In the genomic region with DNA sequence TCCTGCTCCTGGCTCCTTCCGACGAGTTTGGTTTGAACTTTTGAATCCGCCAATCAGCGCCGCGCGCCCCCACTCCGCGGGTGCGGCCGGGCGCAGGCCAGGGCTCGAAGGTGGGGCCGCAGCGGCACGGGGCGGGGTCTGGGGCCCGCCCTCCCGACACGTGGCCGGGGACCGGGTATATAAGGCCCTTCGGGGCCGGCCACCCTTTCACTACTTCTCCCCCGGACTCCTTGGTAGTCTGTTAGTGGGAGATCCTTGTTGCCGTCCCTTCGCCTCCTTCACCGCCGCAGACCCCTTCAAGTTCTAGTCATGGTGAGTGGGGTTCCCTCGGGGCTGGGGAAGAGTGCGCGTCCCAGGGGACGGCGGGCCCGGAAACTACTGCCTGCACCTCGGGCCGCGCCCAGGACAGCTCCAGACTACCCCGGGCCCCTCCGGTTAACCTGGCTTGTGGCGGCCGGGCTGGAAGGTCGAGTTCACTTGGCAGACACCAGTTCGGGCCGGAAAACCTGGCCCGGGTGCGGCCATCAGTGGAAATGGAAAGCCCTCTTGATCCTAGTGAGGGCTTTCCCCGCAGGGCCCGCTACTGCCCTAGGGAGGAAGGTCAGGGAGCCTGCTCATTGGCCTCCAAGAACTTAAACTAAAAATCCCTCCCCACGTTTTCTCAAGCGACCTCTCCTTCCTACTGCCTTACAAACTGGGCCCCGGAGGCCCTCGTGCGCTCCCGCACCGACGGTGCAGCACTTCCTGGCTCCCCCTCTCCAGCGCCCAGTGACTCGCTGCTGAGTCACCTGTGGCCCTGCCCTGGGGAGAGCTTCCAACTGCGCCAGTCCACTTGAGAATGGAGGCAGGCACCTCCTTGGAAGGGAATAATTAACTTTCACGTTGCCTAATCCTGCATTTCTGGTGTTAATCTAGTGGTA, we compare ENCODE assay signal across 8 cellular contexts.
DNase-seq lines count a peak whose midpoint lies in the region; ATAC-seq and TF ChIP-seq lines count a peak whose summit lies in the region.

A gene (plus strand): TSS at position 210 of the 920 bp plus-strand sequence. CDS start 100 bp downstream, at position 310.

- ATAC-seq in GM18907 (IDR thresholded peaks at IDR 0.05; ENCODE audit: unreplicated experiment), result peak; percentile 86
- peak; percentile 71 for ATAC-seq in HG03139 (IDR thresholded peaks at IDR 0.05; ENCODE audit: unreplicated experiment)

- TF ChIP-seq CTCF in AG04449 (IDR thresholded peaks at IDR 0.05; ENCODE audit: insufficient read depth, low read length, missing control alignments), result no peak

- POLR2A ChIA-PET in AG04449 (lab: Yijun Ruan, JAX), result interaction anchor here (0.6 to 3.9 kb wide), 10 partner anchors 9 to 347 kb away, joined by 3 to 24 read pairs (median 4); a partner anchor contains a TSS

- CTCF ChIA-PET in AG04449 (lab: Yijun Ruan, JAX), result interaction anchor here (0.9 to 2.2 kb wide), 7 partner anchors 10 to 197 kb away, joined by 3 to 9 read pairs (median 4); a partner anchor contains a TSS

- H3K4me3 ChIP-seq in AG04449 (ENCODE audit: low read depth, low read length), result peak within 1 kb of the TSS; percentile 94

- DNase-seq in AG04449 (ENCODE audit: low read depth, low spot score) (peak; percentile 67), NCI-H2227 (lab: John Stamatoyannopoulos, UW; ENCODE audit: unreplicated experiment) (peak; percentile 89), islet precursor cell (peak; percentile 99)
- DNase-seq in activated CD4-positive, CD25-positive, alpha-beta regulatory T cell treated with anti-CD3 and anti-CD28 coated beads, Interleukin-2, amount 50 U/mL, for 16 hours (ENCODE audit: low read depth, low spot score), result peak; percentile 66
- peak; percentile 77 for DNase-seq in central memory CD4-positive, alpha-beta T cell
- peak; percentile 86 to 91 (median 89) for DNase-seq in stimulated activated CD4-positive, alpha-beta T cell treated with anti-CD3 and anti-CD28 coated beads, Interleukin-12 subunit alpha, Interleukin-12 subunit beta, amount 100 ng/mL, for 48 hours (ENCODE audit: low read depth in 2 of 3, low spot score in 1 of 3)

Comparison
In these comparisons a context has a peak if more than half of its experiments do, and no peak if none do; other contexts are left out.
1. Peak in every context shown above with its lines: DNase-seq, ATAC-seq and H3K4me3 ChIP-seq.